ENCODE assay signal across 9 cellular contexts in the genomic region with DNA sequence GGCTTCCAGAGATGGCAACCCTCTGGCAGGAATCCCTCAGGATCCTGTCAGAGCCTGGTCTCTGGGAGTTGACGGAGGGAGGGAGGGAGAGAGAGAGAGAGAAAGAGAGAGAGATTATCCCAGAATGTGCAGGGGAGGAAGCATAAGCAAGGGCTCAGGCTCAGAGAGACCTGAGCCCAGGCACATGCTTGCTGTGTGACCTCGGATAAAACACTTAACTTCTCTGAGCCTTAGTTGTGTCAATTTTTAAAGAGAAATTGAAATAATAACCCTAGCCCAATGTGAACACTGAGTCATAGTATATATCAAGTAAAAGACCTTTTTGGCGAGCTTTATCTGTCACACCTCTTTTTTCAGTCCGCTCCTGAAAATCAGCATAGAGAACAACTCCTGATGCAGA. TPM values are rescaled to one million over a fixed set of nuclear protein-coding genes. Genes with fewer than 3 reads are reported as not detected.
DNase-seq lines count a peak whose midpoint lies in the region; ATAC-seq and TF ChIP-seq lines count a peak whose summit lies in the region.
"Had no signal": no experiment of that assay in that cellular context is flagged by ENCODE, and none has a peak within 500 bp of the region (broad histone marks: within the 10 kb centered on the region; RNA-seq: fewer than 3 reads in every experiment).

No MANE protein-coding gene starts in this region.

- TF ChIP-seq CTCF in DOHH2 (IDR thresholded peaks at IDR 0.05; ENCODE audit: low read depth, low read length, poor library complexity, severe bottlenecking), result no peak
- TF ChIP-seq CTCF in SU-DHL-6 (IDR thresholded peaks at IDR 0.05; ENCODE audit: insufficient read depth, low read length, poor library complexity, severe bottlenecking), result no peak
- no peak for TF ChIP-seq CTCF in esophagus squamous epithelium (IDR thresholded peaks at IDR 0.05)
- TF ChIP-seq CTCF in prostate gland (IDR thresholded peaks at IDR 0.05), result no peak

- H3K4me3 ChIP-seq in DOHH2 (ENCODE audit: low read length) (peak overlapping the region; percentile 81), SU-DHL-6 (ENCODE audit: insufficient read depth, low read length, poor library complexity, severe bottlenecking) (peak overlapping the region; percentile 62), esophagus squamous epithelium (peak overlapping the region in 3 of 4 donors; percentile 62 to 76 (median 70)), prostate gland (peak overlapping the region; percentile 53 to 55)

- 68 to 71% methylated on average over 4 of the region's 4 CpGs for WGBS in esophagus squamous epithelium, 2 donors
- 42% methylated on average over 4 of the region's 4 CpGs for WGBS in prostate gland

- H3K9me3 ChIP-seq in DOHH2 (ENCODE audit: control insufficient read depth, insufficient read depth, low read length), result no peaks in the 10 kb centered on the region
- no peaks in the 10 kb centered on the region for H3K9me3 ChIP-seq in SU-DHL-6 (ENCODE audit: insufficient read depth, low read length)
- no peaks in the 10 kb centered on the region for H3K9me3 ChIP-seq in esophagus squamous epithelium
- no peaks in the 10 kb centered on the region for H3K9me3 ChIP-seq in prostate gland

- peak overlapping the region; percentile 73 for H3K9ac ChIP-seq in SU-DHL-6 (ENCODE audit: low read length)

- TF ChIP-seq POLR2A in esophagus squamous epithelium (IDR thresholded peaks at IDR 0.05), result no peak
- no peak for TF ChIP-seq POLR2A in prostate gland (IDR thresholded peaks at IDR 0.05)

- ATAC-seq in GM21825 (IDR thresholded peaks at IDR 0.05; ENCODE audit: unreplicated experiment), result no peak
- no peak for ATAC-seq in HG03469 (IDR thresholded peaks at IDR 0.05; ENCODE audit: unreplicated experiment)

- no peak overlapping the region for H3K27ac ChIP-seq in DOHH2 (ENCODE audit: low read depth, low read length)
- no peak overlapping the region for H3K27ac ChIP-seq in SU-DHL-6 (ENCODE audit: low read depth, low read length)
- H3K27ac ChIP-seq in esophagus squamous epithelium, result peak overlapping the region; percentile 80 to 94 (median 91)
- peak overlapping the region; percentile 89 to 94 for H3K27ac ChIP-seq in prostate gland

- intact Hi-C loops in esophagus squamous epithelium (cut with DNase I) (no loop called here), prostate gland (cut with DNase I) (no loop called here)

- no peaks in the 10 kb centered on the region for H3K27me3 ChIP-seq in DOHH2 (ENCODE audit: control insufficient read depth, low read length)
- H3K27me3 ChIP-seq in SU-DHL-6 (ENCODE audit: low read length), result no peaks in the 10 kb centered on the region
- no peaks in the 10 kb centered on the region for H3K27me3 ChIP-seq in esophagus squamous epithelium
- no peaks in the 10 kb centered on the region for H3K27me3 ChIP-seq in prostate gland (replicated peaks; ENCODE audit: insufficient read depth)

- no peaks in the 10 kb centered on the region for H3K9me2 ChIP-seq in DOHH2 (replicated peaks; ENCODE audit: control insufficient read depth, low read length)
- H3K9me2 ChIP-seq in SU-DHL-6 (replicated peaks; ENCODE audit: insufficient read depth, low read length), result no peaks in the 10 kb centered on the region

- H3F3A ChIP-seq in DOHH2 (ENCODE audit: control insufficient read depth, insufficient read depth) (no peaks in the 10 kb centered on the region), SU-DHL-6 (ENCODE audit: insufficient read depth) (no peaks in the 10 kb centered on the region)

- H3K36me3 ChIP-seq in DOHH2 (ENCODE audit: control insufficient read depth, low read length) (no peaks in the 10 kb centered on the region), SU-DHL-6 (ENCODE audit: low read length) (no peaks in the 10 kb centered on the region), esophagus squamous epithelium (no peaks in the 10 kb centered on the region), prostate gland (no peaks in the 10 kb centered on the region)

- DNase-seq in esophagus squamous epithelium (lab: John Stamatoyannopoulos, UW) (no peak), prostate gland (ENCODE audit: low spot score) (no peak), NCI-H1436 treated with DMSO at 0.1 percent for 48 hours (lab: John Stamatoyannopoulos, UW) (no peak), NCI-H1436 (lab: John Stamatoyannopoulos, UW) (no peak)
- DNase-seq: activated gamma-delta T cell had no signal

- peaks cover 10% of the 10 kb centered on the region for H3K4me1 ChIP-seq in DOHH2 (ENCODE audit: control insufficient read depth, low read length)
- peaks cover 0 to 20% (median 0%) of the 10 kb centered on the region in 3 donors for H3K4me1 ChIP-seq in esophagus squamous epithelium
- H3K4me1 ChIP-seq in prostate gland (replicated peaks), result no peaks in the 10 kb centered on the region

- H2AFZ ChIP-seq in SU-DHL-6 (ENCODE audit: low read depth, low read length, severe bottlenecking), result peak overlapping the region; percentile 87

- no peaks in the 10 kb centered on the region for H4K20me1 ChIP-seq in DOHH2 (ENCODE audit: control insufficient read depth, insufficient read depth, low read depth, low read length)
- no peaks in the 10 kb centered on the region for H4K20me1 ChIP-seq in SU-DHL-6 (ENCODE audit: low read depth, low read length)

- H3K4me2 ChIP-seq in DOHH2 (ENCODE audit: low read length) (peak overlapping the region; percentile 66), SU-DHL-6 (ENCODE audit: low read depth, low read length, poor library complexity, severe bottlenecking) (peak overlapping the region; percentile 83)

- H3K79me2 ChIP-seq in DOHH2 (ENCODE audit: control insufficient read depth, low read length) (no peaks in the 10 kb centered on the region), SU-DHL-6 (ENCODE audit: insufficient read depth, low read length) (no peaks in the 10 kb centered on the region)

RNA-seq across cellular contexts. Expression of gene USP51, which starts 0.5 kb away (rescaled TPM):
- total RNA-seq in esophagus squamous epithelium (under 1 TPM in 3 of 4 donors, not detected in 1; 0.13 to 0.95 (median 0.59) TPM), prostate gland (1 to 10 TPM; 1.0 to 8.5 TPM)

RNA-seq across cellular contexts. Expression of gene MAGEH1, which starts 38.2 kb away (rescaled TPM):
- total RNA-seq in esophagus squamous epithelium (10 to 100 TPM in 1 of 4 donors, 1 to 10 TPM in 3; 2.4 to 11.1 (median 4.7) TPM), prostate gland (10 to 100 TPM; 38.3 to 97.9 TPM)

Comparison
In these comparisons a context has a peak if more than half of its experiments do, and no peak if none do; other contexts are left out.
1. H3K27ac ChIP-seq: peak in esophagus squamous epithelium (4 of 4) and prostate gland (2 of 2); none in DOHH2 (single experiment) and SU-DHL-6 (single experiment).
2. Peak in every context shown above with its lines, with median percentiles within 50 percentile points of each other: H3K4me3 ChIP-seq.